In the genomic region with DNA sequence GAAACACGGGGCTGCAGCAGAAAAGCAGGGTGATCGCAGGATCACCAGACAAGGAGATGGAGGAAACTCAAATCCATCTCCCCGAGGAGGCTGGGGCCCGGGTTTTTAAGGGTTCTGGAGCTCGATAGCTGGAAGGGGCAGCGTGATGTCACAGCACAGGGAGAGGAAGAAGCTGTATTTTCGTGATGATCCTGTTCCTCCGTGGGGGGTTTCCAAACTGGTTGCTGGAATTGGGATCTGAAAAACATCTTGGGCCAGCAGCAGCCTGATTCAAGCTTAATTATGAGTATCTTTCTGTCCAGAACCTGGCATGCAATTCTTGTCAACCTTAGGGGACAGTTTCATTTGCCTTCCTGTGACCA, we compare ENCODE assay signal across 20 cellular contexts.
DNase-seq lines count a peak whose midpoint lies in the region; ATAC-seq and TF ChIP-seq lines count a peak whose summit lies in the region.
"Had no signal": no experiment of that assay in that cellular context is flagged by ENCODE, and none has a peak within 500 bp of the region (broad histone marks: within the 10 kb centered on the region; RNA-seq: fewer than 3 reads in every experiment).

No MANE protein-coding gene starts in this region.

- H3K27ac ChIP-seq in HL-60 (replicated peaks), result peak overlapping the region; percentile 93
- H3K27ac ChIP-seq: left ventricle myocardium inferior, neural progenitor cell, psoas muscle, transverse colon had no signal

- no peak for TF ChIP-seq CTCF in HL-60 (IDR thresholded peaks at IDR 0.05; ENCODE audit: insufficient read depth, low read length)

- no peaks in the 10 kb centered on the region for H3K27me3 Mint-ChIP-seq in activated naive CD4-positive, alpha-beta T cell treated with anti-CD3 and anti-CD28 coated beads, Interleukin-2, amount 50 U/mL, for 24 hours
- no peaks in the 10 kb centered on the region for H3K27me3 Mint-ChIP-seq in central memory CD8-positive, alpha-beta T cell
- no peaks in the 10 kb centered on the region for H3K27me3 Mint-ChIP-seq in stimulated activated naive CD8-positive, alpha-beta T cell treated with anti-CD3 and anti-CD28 coated beads, Interleukin-15, amount 100 ng/mL, for 72 hours

- no peak overlapping the region for H3K27ac Mint-ChIP-seq in activated naive CD4-positive, alpha-beta T cell treated with anti-CD3 and anti-CD28 coated beads, Interleukin-2, amount 50 U/mL, for 24 hours
- H3K27ac Mint-ChIP-seq in central memory CD8-positive, alpha-beta T cell (ENCODE audit: low read depth), result peak overlapping the region; percentile 96
- no peak overlapping the region for H3K27ac Mint-ChIP-seq in stimulated activated naive CD8-positive, alpha-beta T cell treated with anti-CD3 and anti-CD28 coated beads, Interleukin-15, amount 100 ng/mL, for 72 hours
- H3K27ac Mint-ChIP-seq: neural progenitor cell had no signal

- H3K4me3 Mint-ChIP-seq in activated naive CD4-positive, alpha-beta T cell treated with anti-CD3 and anti-CD28 coated beads, Interleukin-2, amount 50 U/mL, for 24 hours, result peak overlapping the region; percentile 42
- H3K4me3 Mint-ChIP-seq in central memory CD8-positive, alpha-beta T cell, result peak overlapping the region; percentile 99
- peak overlapping the region; percentile 49 to 63 for H3K4me3 Mint-ChIP-seq in stimulated activated naive CD8-positive, alpha-beta T cell treated with anti-CD3 and anti-CD28 coated beads, Interleukin-15, amount 100 ng/mL, for 72 hours
- H3K4me3 Mint-ChIP-seq: brain, neural progenitor cell had no signal

- ATAC-seq in central memory CD8-positive, alpha-beta T cell (replicated peaks; ENCODE audit: extremely low read depth, poor library complexity, severe bottlenecking), result no peak
- no peak for ATAC-seq in stimulated activated naive CD8-positive, alpha-beta T cell treated with anti-CD3 and anti-CD28 coated beads, Interleukin-15, amount 100 ng/mL, for 72 hours
- ATAC-seq in HG03460 (IDR thresholded peaks at IDR 0.05; ENCODE audit: unreplicated experiment) (no peak), HG02642 (IDR thresholded peaks at IDR 0.05; ENCODE audit: poor library complexity, unreplicated experiment) (no peak), HG03432 (IDR thresholded peaks at IDR 0.05; ENCODE audit: unreplicated experiment) (no peak)

- no peaks in the 10 kb centered on the region for H3K9me3 Mint-ChIP-seq in activated naive CD4-positive, alpha-beta T cell treated with anti-CD3 and anti-CD28 coated beads, Interleukin-2, amount 50 U/mL, for 24 hours
- no peaks in the 10 kb centered on the region for H3K9me3 Mint-ChIP-seq in central memory CD8-positive, alpha-beta T cell
- peaks cover 0 to 6% of the 10 kb centered on the region in 2 donors for H3K9me3 Mint-ChIP-seq in stimulated activated naive CD8-positive, alpha-beta T cell treated with anti-CD3 and anti-CD28 coated beads, Interleukin-15, amount 100 ng/mL, for 72 hours
- H3K9me3 Mint-ChIP-seq: neural progenitor cell had no signal

- peaks cover 32% of the 10 kb centered on the region for H3K4me1 Mint-ChIP-seq in activated naive CD4-positive, alpha-beta T cell treated with anti-CD3 and anti-CD28 coated beads, Interleukin-2, amount 50 U/mL, for 24 hours
- H3K4me1 Mint-ChIP-seq in central memory CD8-positive, alpha-beta T cell, result peaks cover 69% of the 10 kb centered on the region
- peaks cover 82% of the 10 kb centered on the region for H3K4me1 Mint-ChIP-seq in stimulated activated naive CD8-positive, alpha-beta T cell treated with anti-CD3 and anti-CD28 coated beads, Interleukin-15, amount 100 ng/mL, for 72 hours
- H3K4me1 Mint-ChIP-seq: neural progenitor cell had no signal

- no peaks in the 10 kb centered on the region for H3K27me3 ChIP-seq in HL-60 (ENCODE audit: insufficient read depth, poor library complexity, severe bottlenecking)
- H3K27me3 ChIP-seq: neural progenitor cell had no signal

- DNase-seq in activated naive CD4-positive, alpha-beta T cell treated with Interleukin-2 at 50 U/mL for 16 hours, result no peak
- DNase-seq in HL-60 (ENCODE audit: low read depth in 1 of 2, low spot score in 1 of 2), result no peak
- no peak for DNase-seq in central memory CD8-positive, alpha-beta T cell (ENCODE audit: low spot score in 2 of 2)
- no peak for DNase-seq in stimulated activated naive CD8-positive, alpha-beta T cell treated with anti-CD3 and anti-CD28 coated beads, Interleukin-15, amount 100 ng/mL, for 72 hours
- DNase-seq: activated CD4-positive, CD25-positive, alpha-beta regulatory T cell; COR-L47; KG1; left ventricle myocardium inferior; NCI-H1694; NCI-H2171 treated with DMSO at 0.1 percent for 48 hours; psoas muscle; SIG-M5; transverse colon had no signal

- no peaks in the 10 kb centered on the region for H3K36me3 Mint-ChIP-seq in activated naive CD4-positive, alpha-beta T cell treated with anti-CD3 and anti-CD28 coated beads, Interleukin-2, amount 50 U/mL, for 24 hours
- peaks cover 84% of the 10 kb centered on the region for H3K36me3 Mint-ChIP-seq in central memory CD8-positive, alpha-beta T cell (ENCODE audit: insufficient read depth)
- H3K36me3 Mint-ChIP-seq: brain, neural progenitor cell had no signal

- no peak overlapping the region for H3K4me3 ChIP-seq in HL-60 (replicated peaks; ENCODE audit: insufficient read depth, low read length)
- H3K4me3 ChIP-seq: left ventricle myocardium inferior, neural progenitor cell, psoas muscle, skin epidermis, transverse colon had no signal

Comparison
In these comparisons a context has a peak if more than half of its experiments do, and no peak if none do; other contexts are left out.
1. H3K4me3 Mint-ChIP-seq: peak in every context shown above with its lines; median percentile 99 in central memory CD8-positive, alpha-beta T cell; 56 in stimulated activated naive CD8-positive, alpha-beta T cell treated with anti-CD3 and anti-CD28 coated beads, Interleukin-15, amount 100 ng/mL, for 72 hours; 42 in activated naive CD4-positive, alpha-beta T cell treated with anti-CD3 and anti-CD28 coated beads, Interleukin-2, amount 50 U/mL, for 24 hours.